Comparison of ENCODE assay signal across 18 cellular contexts in genomic region chr4:73612032-73612431, GRCh38. TPM values are rescaled to one million over a fixed set of nuclear protein-coding genes. Genes with fewer than 3 reads are reported as not detected.
DNase-seq lines count a peak whose midpoint lies in the region; ATAC-seq, FAIRE-seq and TF ChIP-seq lines count a peak whose summit lies in the region.
"Had no signal": no experiment of that assay in that cellular context is flagged by ENCODE, and none has a peak within 500 bp of the region (broad histone marks: within the 10 kb centered on the region; RNA-seq: fewer than 3 reads in every experiment).

No MANE protein-coding gene starts in this region.

- no peak for ATAC-seq in K562
- ATAC-seq: HepG2, SK-N-SH treated with all-trans-retinoic acid at 6 μM for 48 hours had no signal

- H3K79me2 ChIP-seq in OCI-LY7 (ENCODE audit: insufficient read depth, low read depth, low read length) (peaks cover 88% of the 10 kb centered on the region), K562 (ENCODE audit: control insufficient read depth, insufficient read depth, low read length) (no peaks in the 10 kb centered on the region)

- BruUV-seq in OCI-LY7 (replicated peaks; lab: Mats Ljungman, UMichigan) (no TSS peak), K562 (replicated peaks; lab: Mats Ljungman, UMichigan) (no TSS peak)

- CTCF ChIA-PET in OCI-LY7 (lab: Charles Lee; ENCODE audit: unreplicated experiment) = interaction anchor here (1.0 kb wide), 1 partner anchor 38 kb away, joined by 3 read pairs; no protein-coding TSS in a partner anchor
- CTCF ChIA-PET in K562 (lab: Yijun Ruan, JAX; ENCODE audit: low intra/inter-chr PET ratio) = no interaction called here

- no peak for TF ChIP-seq POLR2A in K562 (conservative IDR thresholded peaks at IDR 0.05)

- POLR2A ChIA-PET in OCI-LY7 (lab: Charles Lee) (interaction anchor here (0.8 kb wide), 1 partner anchor 10 kb away, joined by 3 read pairs; no protein-coding TSS in a partner anchor), K562 (lab: Yijun Ruan, JAX) (no interaction called here)

- no peaks in the 10 kb centered on the region for H3K9me2 ChIP-seq in OCI-LY7 (ENCODE audit: insufficient read depth, low read length)

- H4K20me1 ChIP-seq in OCI-LY7 (ENCODE audit: insufficient read depth, low read length) (no peaks in the 10 kb centered on the region), K562 (replicated peaks; ENCODE audit: control insufficient read depth, insufficient read depth, low read length) (no peaks in the 10 kb centered on the region)

- H3K27ac ChIP-seq in OCI-LY7 (ENCODE audit: low read depth, low read length, poor library complexity, severe bottlenecking) (peak overlapping the region; percentile 100), K562 (ENCODE audit: extremely low read depth, low read depth, low read length) (no peak overlapping the region)

- H3K4me2 ChIP-seq in OCI-LY7 (ENCODE audit: low read length) (peak overlapping the region; percentile 93), K562 (ENCODE audit: insufficient read depth, low read length) (no peak overlapping the region)

- no peak for TF ChIP-seq EP300 in K562 (IDR thresholded peaks at IDR 0.05; ENCODE audit: low read length)

- H3K27me3 ChIP-seq in K562 (ENCODE audit: control insufficient read depth in 2 of 2, insufficient read depth in 2 of 2, low read length in 2 of 2) = peaks cover 0 to 4% of the 10 kb centered on the region in 2 experiments; a peak in 1 of 5 replicates

- H3K9ac ChIP-seq in K562 (ENCODE audit: insufficient read depth in 1 of 2, low read depth in 2 of 2, low read length in 2 of 2) = no peak overlapping the region

- H2AFZ ChIP-seq in OCI-LY7 (ENCODE audit: low read length) = no peak overlapping the region
- no peak overlapping the region for H2AFZ ChIP-seq in K562 (ENCODE audit: low read depth, low read length)

- H3K4me3 ChIP-seq in OCI-LY7 (ENCODE audit: low read depth, low read length, poor library complexity, severe bottlenecking) (no peak overlapping the region), K562 (no peak overlapping the region)

- no peaks in the 10 kb centered on the region; the same call in 1 of the 2 replicates for H3K9me3 ChIP-seq in OCI-LY7 (ENCODE audit: low read length)
- no peaks in the 10 kb centered on the region for H3K9me3 ChIP-seq in K562 (replicated peaks; ENCODE audit: control insufficient read depth, insufficient read depth, low read depth, low read length)

- TF ChIP-seq RAD21 in K562 (CRISPR knock-in tag; conservative IDR thresholded peaks at IDR 0.05 in 1 of 2, IDR thresholded peaks at IDR 0.05 in 1 of 2) = no peak

- H3K4me1 ChIP-seq in OCI-LY7 (ENCODE audit: insufficient read depth, low read length, poor library complexity, severe bottlenecking) (peaks cover 100% of the 10 kb centered on the region), K562 (replicated peaks in 1 of 2; ENCODE audit: control insufficient read depth in 2 of 2, insufficient read depth in 2 of 2, low read length in 2 of 2) (no peaks in the 10 kb centered on the region)

- DNase-seq in OCI-LY7 (ENCODE audit: low spot score) (no peak), K562 (ENCODE audit: extremely low read depth in 1 of 4, low spot score in 3 of 4) (no peak), fibroblast of gingiva (ENCODE audit: low read depth) (peak; percentile 21), stromal cell of bone marrow (ENCODE audit: low read depth) (peak; percentile 10), NOMO-1 (lab: John Stamatoyannopoulos, UW; ENCODE audit: unreplicated experiment in 2 of 2) (no peak), KBM-7 (no peak), AML-193 (lab: John Stamatoyannopoulos, UW) (no peak)
- DNase-seq: CD4-positive, CD25-positive, alpha-beta regulatory T cell; DMS53; Karpas-422; MM.1S; NCI-H1092 treated with DMSO at 0.1 percent for 48 hours; NCI-H446; NCI-H774; SHP77 treated with DMSO at 0.1 percent for 48 hours had no signal

- TF ChIP-seq CTCF in OCI-LY7 (conservative IDR thresholded peaks at IDR 0.05; ENCODE audit: low read length) = no peak
- TF ChIP-seq CTCF in K562 (IDR thresholded peaks at IDR 0.05 in 2 of 3, conservative IDR thresholded peaks at IDR 0.05 in 1 of 3; ENCODE audit: insufficient read depth in 2 of 3, low read depth in 1 of 3, low read length in 3 of 3) = no peak

- in situ Hi-C loops in K562 (cut with MboI) = no loop called here
- in situ Hi-C loops in KBM-7 (cut with MboI; ENCODE audit: low pct_unique_long_range_greater_than_20kb, low sequenced_read_pairs) = no loop called here

- H3K36me3 ChIP-seq in OCI-LY7 (ENCODE audit: insufficient read depth, low read length) = peaks cover 93% of the 10 kb centered on the region
- no peaks in the 10 kb centered on the region for H3K36me3 ChIP-seq in K562 (ENCODE audit: control insufficient read depth, insufficient read depth, low read length)

- intact Hi-C loops in OCI-LY7 (cut with micrococcal nuclease; ENCODE audit: unreplicated experiment) (no loop called here), K562 (cut with micrococcal nuclease) (no loop called here)

- no peak for FAIRE-seq in K562 (lab: Jason Lieb, UNC)
- FAIRE-seq: HepG2, RCC 7860 had no signal

- H3K9me1 ChIP-seq in K562 (ENCODE audit: control insufficient read depth, insufficient read depth, low read length) = no peaks in the 10 kb centered on the region

TF ChIP-seq in K562, 482 proteins besides CTCF, POLR2A, EP300 and RAD21:
- TF ChIP-seq ATF3 (IDR thresholded peaks at IDR 0.05) (0 out of 2 replicates have a peak, but pooled peaks have one; percentile 11), ATF3 (CRISPR knock-in tag; conservative IDR thresholded peaks at IDR 0.05) (no peak), CEBPG (CRISPR knock-in tag; IDR thresholded peaks at IDR 0.05) (no peak), CEBPG (tag; conservative IDR thresholded peaks at IDR 0.05 in 1 of 2, IDR thresholded peaks at IDR 0.05 in 1 of 2) (peak in 1 of 2 experiments; percentile 34; a peak in 1 of 4 replicates), E2F5 (CRISPR knock-in tag; IDR thresholded peaks at IDR 0.05) (no peak), VEZF1 (CRISPR knock-in tag; IDR thresholded peaks at IDR 0.05) (no peak), ZNF551 (CRISPR knock-in tag; IDR thresholded peaks at IDR 0.05) (no peak)

RNA-seq across cellular contexts. Expression of gene RASSF6, which starts 8.2 kb away (rescaled TPM):
- 32.5 and 48.3 TPM in 2 replicates for total RNA-seq in OCI-LY7 (2014; rRNA removed; shearing (Covaris generic))
- total RNA-seq in OCI-LY7 (2022) (62.2 and 86.6 TPM in 2 replicates), K562 (2014; rRNA removed) (under 0.01 and 0.04 TPM in 2 replicates), K562 (2014; rRNA removed; fragmentation: Illumina TruSeq; extraction: Trizol) (0.04 and 0.16 TPM in 2 replicates), K562 (2015; rRNA removed; fragmentation: Illumina TruSeq; extraction: Trizol) (0.08 and 0.25 TPM in 2 replicates), K562 (2021) (0.02 and 0.11 TPM in 2 replicates)
- 0.25 TPM in 1 of 2 replicates, not detected in the other for total RNA-seq in K562 (2011; cell fraction: chromatin; rRNA removed; ENCODE audit: low replicate concordance)
- not detected in 2 replicates for total RNA-seq in K562 (2011; cell fraction: nucleolus; rRNA removed)
- not detected in 2 replicates for total RNA-seq in K562 (2011; cell fraction: nucleoplasm; rRNA removed)
- polyA plus RNA-seq in K562 (2011; rRNA removed) (0.07 and 0.08 TPM in 2 replicates), K562 (2014; fragmentation: Illumina TruSeq; extraction: Trizol) (0.07 and 0.10 TPM in 2 replicates), K562 (2014; fragmentation: Nextera tagmentation; extraction: Ambion mirVana) (under 1 TPM in 1 of 2 experiments, not detected in 1; 0.04 TPM), K562 (2014; rRNA removed) (0.07 and 0.08 TPM in 2 replicates)
- polyA plus RNA-seq in K562 (2011; cell fraction: cytosol; rRNA removed) = under 0.01 and 0.01 TPM in 2 replicates
- polyA plus RNA-seq in K562 (2011; cell fraction: nucleus; rRNA removed) = 0.01 TPM in 1 of 2 replicates, not detected in the other
- 0.10 and 0.40 TPM in 2 replicates for polyA plus RNA-seq in K562 (2012)
- polyA minus RNA-seq in K562 (2011; rRNA and poly(A)+ RNA removed) = 0.07 TPM in 1 of 2 replicates, not detected in the other
- polyA minus RNA-seq in K562 (2011; cell fraction: cytosol; rRNA and poly(A)+ RNA removed) = not detected in 2 replicates
- 0.11 and 0.13 TPM in 2 replicates for polyA minus RNA-seq in K562 (2011; cell fraction: nucleus; rRNA and poly(A)+ RNA removed)
- total RNA-seq: CD4-positive, CD25-positive, alpha-beta regulatory T cell had no signal

Comparison
In these comparisons a context has a peak if more than half of its experiments do, and no peak if none do; other contexts are left out.
1. DNase-seq: peak in fibroblast of gingiva (single experiment) and stromal cell of bone marrow (single experiment); none in OCI-LY7 (single experiment), K562 (0 of 4), NOMO-1 (0 of 2), KBM-7 (single experiment) and AML-193 (0 of 2).
2. RNA of gene RASSF6, which starts 8.2 kb away (total RNA-seq): 32.5 to 86.6 TPM in OCI-LY7; under 0.01 to 0.25 TPM in K562; every median in the first group is over 10 times any median in the second.